Comparison of ENCODE assay signal across 24 cellular contexts in the genomic region with DNA sequence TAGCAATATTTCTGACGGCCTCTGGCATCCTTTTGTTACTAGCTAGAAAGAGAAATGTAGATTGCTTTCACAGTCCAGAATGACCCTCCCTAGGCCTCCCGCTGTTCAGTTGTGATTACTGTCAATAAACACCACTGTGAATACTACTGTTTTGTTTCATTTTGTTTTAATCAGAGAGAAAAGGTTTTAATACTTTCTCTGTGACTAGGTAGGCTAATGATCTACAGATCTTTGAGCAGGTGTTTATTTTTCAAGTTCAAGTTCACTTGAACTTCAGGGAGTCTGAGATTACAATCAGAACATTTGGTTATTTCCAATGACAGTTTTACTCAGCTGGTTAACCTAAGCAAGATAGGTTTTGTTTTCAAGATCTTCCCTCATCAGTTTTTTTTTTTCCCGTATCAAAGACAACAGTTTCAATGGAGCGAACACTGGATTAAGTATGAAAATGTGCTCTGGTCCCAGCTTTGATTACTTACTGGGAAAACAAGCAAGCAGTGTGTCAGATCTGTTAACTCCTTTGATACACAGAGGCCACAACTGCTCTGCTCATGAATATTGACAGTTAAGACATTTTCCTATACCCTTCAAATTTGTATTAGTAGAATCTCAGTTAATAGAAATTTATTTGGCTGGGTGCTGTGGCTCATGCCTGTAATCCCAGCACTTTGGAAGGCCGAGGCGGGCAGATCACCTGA. TPM values are rescaled to one million over a fixed set of nuclear protein-coding genes. Genes with fewer than 3 reads are reported as not detected.
A peak's percentile ranks its signal among the peaks of the same experiment; 100 is the strongest.
DNase-seq lines count a peak whose midpoint lies in the region; ATAC-seq and TF ChIP-seq lines count a peak whose summit lies in the region.
"Had no signal": no experiment of that assay in that cellular context is flagged by ENCODE, and none has a peak within 500 bp of the region (broad histone marks: within the 10 kb centered on the region; RNA-seq: fewer than 3 reads in every experiment).

No MANE protein-coding gene starts in this region.

- H3K27me3 ChIP-seq in GM23338 (ENCODE audit: insufficient read depth) (no peaks in the 10 kb centered on the region), NT2/D1 (ENCODE audit: insufficient read depth, insufficient read length) (no peaks in the 10 kb centered on the region)
- H3K27me3 ChIP-seq: BLaER1 treated with 17β-estradiol and CSF1 and Interleukin-3, amounts not matched to agents 10 nM and 100 nM; cardiac muscle cell had no signal

- H3K4me3 ChIP-seq in GM23338 (no peak overlapping the region), NT2/D1 (ENCODE audit: insufficient read length, low read depth) (no peak overlapping the region)
- H3K4me3 ChIP-seq: BLaER1 treated with 17β-estradiol and CSF1 and Interleukin-3, amounts not matched to agents 10 nM and 100 nM; cardiac muscle cell; smooth muscle cell had no signal

- no peak overlapping the region for H3K27ac Mint-ChIP-seq in GM23338
- H3K27ac Mint-ChIP-seq: activated CD4-positive, alpha-beta memory T cell treated with anti-CD3 and anti-CD28 coated beads for 36 hours; activated naive CD4-positive, alpha-beta T cell treated with anti-CD3 and anti-CD28 coated beads, Interleukin-2, amount 50 U/mL, for 24 hours; activated T-helper 17 cell treated with anti-CD3 and anti-CD28 coated beads, Interleukin-2, amount 50 U/mL, for 72 hours had no signal

- DNase-seq in GM23338 (ENCODE audit: low spot score) (peak; percentile 43), NT2/D1 (ENCODE audit: low read depth, low spot score) (peak; percentile 5), left lobe of liver (ENCODE audit: low spot score) (no peak), renal cortical epithelial cell (ENCODE audit: low read depth) (peak; percentile 86), GM10248 (ENCODE audit: extremely low spot score) (no peak), NCI-H2196 (lab: John Stamatoyannopoulos, UW; ENCODE audit: unreplicated experiment) (no peak)
- DNase-seq: ACHN; activated CD4-positive, alpha-beta memory T cell treated with anti-CD3 and anti-CD28 coated beads for 36 hours; activated CD8-positive, alpha-beta memory T cell treated with anti-CD3 and anti-CD28 coated beads, Interleukin-2, amount 50 U/mL, for 48 hours; cortex of kidney; EL; mesendoderm; NCI-H187 treated with DMSO at 0.1 percent for 48 hours; SHP77 treated with DMSO at 0.1 percent for 48 hours; SW 1271 had no signal

- no peaks in the 10 kb centered on the region for H3K27me3 Mint-ChIP-seq in GM23338 (ENCODE audit: insufficient read depth, low read depth, poor library complexity)
- H3K27me3 Mint-ChIP-seq: activated CD4-positive, alpha-beta memory T cell treated with anti-CD3 and anti-CD28 coated beads for 36 hours; activated naive CD4-positive, alpha-beta T cell treated with anti-CD3 and anti-CD28 coated beads, Interleukin-2, amount 50 U/mL, for 24 hours; activated T-helper 17 cell treated with anti-CD3 and anti-CD28 coated beads, Interleukin-2, amount 50 U/mL, for 72 hours had no signal

- H3K9me3 Mint-ChIP-seq in GM23338: no peaks in the 10 kb centered on the region; the same call in 2 of the 3 replicates
- H3K9me3 Mint-ChIP-seq: activated naive CD4-positive, alpha-beta T cell treated with anti-CD3 and anti-CD28 coated beads, Interleukin-2, amount 50 U/mL, for 24 hours; activated T-helper 17 cell treated with anti-CD3 and anti-CD28 coated beads, Interleukin-2, amount 50 U/mL, for 72 hours had no signal

- H3K4me3 Mint-ChIP-seq in GM23338: no peak overlapping the region
- H3K4me3 Mint-ChIP-seq: activated CD4-positive, alpha-beta memory T cell treated with anti-CD3 and anti-CD28 coated beads for 36 hours; activated naive CD4-positive, alpha-beta T cell treated with anti-CD3 and anti-CD28 coated beads, Interleukin-2, amount 50 U/mL, for 24 hours; activated T-helper 17 cell treated with anti-CD3 and anti-CD28 coated beads, Interleukin-2, amount 50 U/mL, for 72 hours had no signal

- peaks cover 22% of the 10 kb centered on the region for H3K4me1 Mint-ChIP-seq in GM23338

- H3K9me2 ChIP-seq in GM23338 (ENCODE audit: insufficient read depth): no peaks in the 10 kb centered on the region

- no peak overlapping the region for H3K4me2 ChIP-seq in GM23338
- H3K4me2 ChIP-seq: BLaER1 treated with 17β-estradiol and CSF1 and Interleukin-3, amounts not matched to agents 10 nM and 100 nM; smooth muscle cell had no signal

- peaks cover 41% of the 10 kb centered on the region for H4K20me1 ChIP-seq in GM23338 (replicated peaks; ENCODE audit: insufficient read depth)

- H3K4me1 ChIP-seq in GM23338 (ENCODE audit: insufficient read depth): peaks cover 15% of the 10 kb centered on the region
- no peaks in the 10 kb centered on the region for H3K4me1 ChIP-seq in NT2/D1 (ENCODE audit: insufficient read depth, insufficient read length)

- POLR2A ChIA-PET in GM10248 (lab: Yijun Ruan, JAX): no interaction called here

- no peak overlapping the region for H2AFZ ChIP-seq in GM23338

- no peak overlapping the region for H3K9ac ChIP-seq in NT2/D1 (ENCODE audit: insufficient read length, low read depth)
- H3K9ac ChIP-seq: BLaER1 treated with 17β-estradiol and CSF1 and Interleukin-3, amounts not matched to agents 10 nM and 100 nM had no signal

- H3K36me3 Mint-ChIP-seq in GM23338 (ENCODE audit: low read depth): peaks cover 16% of the 10 kb centered on the region

- no peaks in the 10 kb centered on the region for H3K9me3 ChIP-seq in NT2/D1 (ENCODE audit: insufficient read depth, low read length)

- H3K36me3 ChIP-seq in GM23338 (ENCODE audit: insufficient read depth): no peaks in the 10 kb centered on the region
- peaks cover 2% of the 10 kb centered on the region for H3K36me3 ChIP-seq in NT2/D1 (ENCODE audit: insufficient read depth, insufficient read length, low read length)
- H3K36me3 ChIP-seq: cardiac muscle cell had no signal

- H3K27ac ChIP-seq in GM23338 (ENCODE audit: low read depth): no peak overlapping the region
- H3K27ac ChIP-seq: BLaER1 treated with 17β-estradiol and CSF1 and Interleukin-3, amounts not matched to agents 10 nM and 100 nM; cardiac muscle cell had no signal

- peaks cover 51% of the 10 kb centered on the region for H3K79me2 ChIP-seq in GM23338 (replicated peaks; ENCODE audit: insufficient read depth)

- H3F3A ChIP-seq in GM23338 (replicated peaks; ENCODE audit: low read depth): no peaks in the 10 kb centered on the region

- ATAC-seq in GM23338 (peak; percentile 75), left lobe of liver (peak; percentile 76), HG03439 (IDR thresholded peaks at IDR 0.05; ENCODE audit: unreplicated experiment) (no peak), GM21528 (IDR thresholded peaks at IDR 0.05; ENCODE audit: low FRiP score, unreplicated experiment) (no peak)
- ATAC-seq: activated CD4-positive, CD25-positive, alpha-beta regulatory T cell treated with anti-CD3 and anti-CD28 coated beads, Interleukin-2, amount 50 U/mL, for 24 hours; activated T-helper 17 cell treated with anti-CD3 and anti-CD28 coated beads, Interleukin-2, amount 50 U/mL, for 72 hours; Panc1 had no signal

- TF ChIP-seq CTCF in GM23338 (conservative IDR thresholded peaks at IDR 0.05; ENCODE audit: low read depth in 2 of 2): no peak
- TF ChIP-seq CTCF in GM10248 (IDR thresholded peaks at IDR 0.05; ENCODE audit: control extremely low read depth, extremely low read depth, low read depth, missing control alignments): no peak

- CTCF ChIA-PET in GM10248 (lab: Yijun Ruan, JAX): no interaction called here

TF ChIP-seq in GM23338, 12 proteins besides CTCF, POLR2A, EP300 and RAD21 (continues in another document):
- TF ChIP-seq, protein P1, sequence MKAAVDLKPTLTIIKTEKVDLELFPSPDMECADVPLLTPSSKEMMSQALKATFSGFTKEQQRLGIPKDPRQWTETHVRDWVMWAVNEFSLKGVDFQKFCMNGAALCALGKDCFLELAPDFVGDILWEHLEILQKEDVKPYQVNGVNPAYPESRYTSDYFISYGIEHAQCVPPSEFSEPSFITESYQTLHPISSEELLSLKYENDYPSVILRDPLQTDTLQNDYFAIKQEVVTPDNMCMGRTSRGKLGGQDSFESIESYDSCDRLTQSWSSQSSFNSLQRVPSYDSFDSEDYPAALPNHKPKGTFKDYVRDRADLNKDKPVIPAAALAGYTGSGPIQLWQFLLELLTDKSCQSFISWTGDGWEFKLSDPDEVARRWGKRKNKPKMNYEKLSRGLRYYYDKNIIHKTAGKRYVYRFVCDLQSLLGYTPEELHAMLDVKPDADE (IDR thresholded peaks at IDR 0.05): no peak
- TF ChIP-seq EZH2 (IDR thresholded peaks at IDR 0.05; ENCODE audit: low read depth, unreplicated experiment): no peak

RNA-seq across cellular contexts. Expression of a gene that starts 34.8 kb away (rescaled TPM):
- 30.3 and 33.8 TPM in 2 replicates for total RNA-seq in GM23338 (2014; rRNA removed; shearing (Covaris generic))
- polyA plus RNA-seq in GM23338 (2016; fragmentation: Nextera tagmentation; extraction: Ambion mirVana): 21.5 and 28.9 TPM in 2 replicates
- 17.7 TPM for total RNA-seq in left lobe of liver
- 22.7 and 30.7 TPM in 2 replicates for total RNA-seq in renal cortical epithelial cell

Comparison
In these comparisons a context has a peak if more than half of its experiments do, and no peak if none do; other contexts are left out.
1. ATAC-seq: peak in GM23338 (single experiment) and left lobe of liver (single experiment); none in HG03439 (single experiment) and GM21528 (single experiment).
2. DNase-seq: peak in GM23338 (single experiment), NT2/D1 (single experiment) and renal cortical epithelial cell (single experiment); none in left lobe of liver (single experiment), GM10248 (single experiment) and NCI-H2196 (single experiment).